ENCODE assay signal across 22 cellular contexts in the genomic region with DNA sequence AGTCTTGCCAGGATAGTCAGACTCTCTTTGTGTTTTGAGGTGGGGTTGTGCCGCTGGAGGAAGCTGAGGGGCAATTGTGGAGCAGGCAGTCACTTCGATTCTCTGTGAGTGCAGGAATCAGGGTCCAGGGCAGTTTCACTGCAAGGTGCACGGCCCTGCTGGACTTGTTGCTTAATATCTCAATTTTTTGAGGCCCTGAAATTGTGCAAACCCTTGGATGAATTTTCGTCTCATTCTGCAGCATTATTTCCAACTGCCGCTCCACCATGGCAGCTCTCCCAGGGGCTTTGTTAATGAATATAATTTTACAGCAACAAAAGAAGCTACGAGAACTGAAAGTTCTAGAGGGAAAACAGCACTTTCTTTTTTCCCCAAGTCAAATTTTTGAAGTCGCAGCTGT.
DNase-seq lines count a peak whose midpoint lies in the region; ATAC-seq and TF ChIP-seq lines count a peak whose summit lies in the region.
"Had no signal": no experiment of that assay in that cellular context is flagged by ENCODE, and none has a peak within 500 bp of the region (broad histone marks: within the 10 kb centered on the region; RNA-seq: fewer than 3 reads in every experiment).

No MANE protein-coding gene starts in this region.

- H3K9me3 ChIP-seq in heart left ventricle (no peaks in the 10 kb centered on the region), esophagus squamous epithelium (no peaks in the 10 kb centered on the region), neural progenitor cell (ENCODE audit: low read depth) (no peaks in the 10 kb centered on the region), vagina (no peaks in the 10 kb centered on the region), PC-9 (ENCODE audit: insufficient read depth, low read depth) (no peaks in the 10 kb centered on the region)
- H3K9me3 ChIP-seq: heart right ventricle, transverse colon had no signal

- TF ChIP-seq CTCF in heart left ventricle (IDR thresholded peaks at IDR 0.05) = no peak
- no peak for TF ChIP-seq CTCF in esophagus squamous epithelium (IDR thresholded peaks at IDR 0.05)
- no peak for TF ChIP-seq CTCF in neural progenitor cell (IDR thresholded peaks at IDR 0.05)
- no peak for TF ChIP-seq CTCF in vagina (IDR thresholded peaks at IDR 0.05)
- TF ChIP-seq CTCF in PC-9 (conservative IDR thresholded peaks at IDR 0.05) = no peak

- WGBS in heart left ventricle, 4 donors = 82 to 87% (median 87%) methylated on average over 7 of the region's 7 CpGs
- 31 to 38% methylated on average over 7 of the region's 7 CpGs for WGBS in esophagus squamous epithelium, 2 donors

- POLR2A ChIA-PET in PC-9 (lab: Charles Lee; ENCODE audit: unreplicated experiment) = no interaction called here

- H3K4me3 ChIP-seq in heart left ventricle (peak overlapping the region in 1 of 12 donors; percentile 17), esophagus squamous epithelium (peak overlapping the region in 2 of 4 donors; percentile 8 to 33), neural progenitor cell (no peak overlapping the region), vagina (no peak overlapping the region), PC-9 (no peak overlapping the region)
- H3K4me3 ChIP-seq: transverse colon had no signal

- BruUV-seq in PC-9 (replicated peaks; lab: Mats Ljungman, UMichigan) = no TSS peak

- H3K4me3 Mint-ChIP-seq in neural progenitor cell = no peak overlapping the region
- H3K4me3 Mint-ChIP-seq: activated CD8-positive, alpha-beta T cell treated with anti-CD3 and anti-CD28 coated beads for 36 hours; activated T-cell treated with anti-CD3 and anti-CD28 coated beads, Interleukin-2, amount 50 U/mL, for 24 hours; effector memory CD8-positive, alpha-beta T cell; stimulated activated naive B cell treated with anti-CD40 and anti-IgM and Interleukin-4, amounts not matched to agents 10 μg/mL and 1 μg/mL and 100 μg/mL, for 72 hours had no signal

- H3K27me3 ChIP-seq in heart left ventricle (no peaks in the 10 kb centered on the region), esophagus squamous epithelium (no peaks in the 10 kb centered on the region), neural progenitor cell (no peaks in the 10 kb centered on the region), vagina (no peaks in the 10 kb centered on the region), PC-9 (ENCODE audit: insufficient read depth, low read depth) (peaks cover 56% of the 10 kb centered on the region)
- H3K27me3 ChIP-seq: heart right ventricle, transverse colon had no signal

- DNase-seq in Right ventricle myocardium inferior (ENCODE audit: missing footprints) = no peak
- DNase-seq in heart left ventricle = no peak
- DNase-seq in esophagus squamous epithelium (lab: John Stamatoyannopoulos, UW) = no peak
- no peak for DNase-seq in neural progenitor cell (ENCODE audit: low spot score)
- peak; percentile 25 to 83 for DNase-seq in vagina (ENCODE audit: extremely low spot score in 2 of 2)
- DNase-seq in PC-9 = no peak
- DNase-seq in NCI-H187 (lab: John Stamatoyannopoulos, UW) = no peak
- DNase-seq in NOMO-1 (lab: John Stamatoyannopoulos, UW; ENCODE audit: unreplicated experiment in 2 of 2) = no peak
- DNase-seq: activated CD8-positive, alpha-beta T cell treated with anti-CD3 and anti-CD28 coated beads for 36 hours; activated naive CD4-positive, alpha-beta T cell treated with Interleukin-2 at 50 U/mL for 16 hours; activated T-cell treated with anti-CD3 and anti-CD28 coated beads, Interleukin-2, amount 50 U/mL, for 24 hours; DND-41; effector memory CD8-positive, alpha-beta T cell; heart right ventricle; NCI-H1092; NCI-H2081; stimulated activated CD4-positive, alpha-beta T cell treated with anti-CD3 and anti-CD28 coated beads, Interleukin-1b, Interleukin-23, amount 100 ng/mL, for 48 hours; stimulated activated naive B cell treated with anti-CD40 and anti-IgM and Interleukin-4, amounts not matched to agents 10 μg/mL and 1 μg/mL and 100 μg/mL, for 72 hours; T1000; transverse colon had no signal

- H3K27ac ChIP-seq in heart left ventricle (peak overlapping the region in 4 of 12 donors; percentile 3 to 35 (median 18)), esophagus squamous epithelium (peak overlapping the region; percentile 43 to 68 (median 53)), neural progenitor cell (no peak overlapping the region), vagina (no peak overlapping the region), PC-9 (no peak overlapping the region)
- H3K27ac ChIP-seq: 22Rv1 had no signal

- peaks cover 66% of the 10 kb centered on the region for H3K4me1 Mint-ChIP-seq in neural progenitor cell

- peaks cover 6% of the 10 kb centered on the region for H3K9me3 Mint-ChIP-seq in neural progenitor cell
- H3K9me3 Mint-ChIP-seq: activated CD8-positive, alpha-beta T cell treated with anti-CD3 and anti-CD28 coated beads for 36 hours; activated T-cell treated with anti-CD3 and anti-CD28 coated beads, Interleukin-2, amount 50 U/mL, for 24 hours; effector memory CD8-positive, alpha-beta T cell; stimulated activated naive B cell treated with anti-CD40 and anti-IgM and Interleukin-4, amounts not matched to agents 10 μg/mL and 1 μg/mL and 100 μg/mL, for 72 hours had no signal

- H3K4me2 ChIP-seq in neural progenitor cell (no peak overlapping the region), PC-9 (no peak overlapping the region)

- H3K4me1 ChIP-seq in heart left ventricle (peaks cover 8 to 29% (median 22%) of the 10 kb centered on the region in 12 donors), esophagus squamous epithelium (peaks cover 17 to 53% (median 36%) of the 10 kb centered on the region in 3 donors), neural progenitor cell (peaks cover 53% of the 10 kb centered on the region), vagina (peaks cover 30% of the 10 kb centered on the region), PC-9 (replicated peaks; ENCODE audit: insufficient read depth) (no peaks in the 10 kb centered on the region)

- intact Hi-C loops in Right ventricle myocardium inferior (cut with DNase I) (no loop called here), heart left ventricle (cut with DNase I) (loop anchor here in 2 of 10 donors (5.0 to 10.0 kb wide), 2 partner anchors 232 to 369 kb away; no protein-coding TSS in a partner anchor), esophagus squamous epithelium (cut with DNase I) (no loop called here), vagina (cut with DNase I) (no loop called here), PC-9 (cut with micrococcal nuclease; ENCODE audit: unreplicated experiment) (no loop called here)

- TF ChIP-seq POLR2A in heart left ventricle (IDR thresholded peaks at IDR 0.05) = no peak
- TF ChIP-seq POLR2A in esophagus squamous epithelium (IDR thresholded peaks at IDR 0.05) = no peak
- no peak for TF ChIP-seq POLR2A in vagina (IDR thresholded peaks at IDR 0.05)

- no peaks in the 10 kb centered on the region for H4K20me1 ChIP-seq in neural progenitor cell (ENCODE audit: low read depth)
- H4K20me1 ChIP-seq in PC-9 (ENCODE audit: insufficient read depth) = no peaks in the 10 kb centered on the region

- H3K36me3 ChIP-seq in heart left ventricle = no peaks in the 10 kb centered on the region
- H3K36me3 ChIP-seq in esophagus squamous epithelium = no peaks in the 10 kb centered on the region
- H3K36me3 ChIP-seq in neural progenitor cell = no peaks in the 10 kb centered on the region
- H3K36me3 ChIP-seq in vagina = no peaks in the 10 kb centered on the region
- H3K36me3 ChIP-seq in PC-9 (ENCODE audit: low read depth) = no peaks in the 10 kb centered on the region
- H3K36me3 ChIP-seq: heart right ventricle, transverse colon had no signal

- H3K36me3 Mint-ChIP-seq in neural progenitor cell = no peaks in the 10 kb centered on the region
- H3K36me3 Mint-ChIP-seq: stimulated activated naive B cell treated with anti-CD40 and anti-IgM and Interleukin-4, amounts not matched to agents 10 μg/mL and 1 μg/mL and 100 μg/mL, for 72 hours had no signal

- CTCF ChIA-PET in PC-9 (lab: Charles Lee) = no interaction called here

- H3F3A ChIP-seq in neural progenitor cell (ENCODE audit: low read depth) (peaks cover 39% of the 10 kb centered on the region), PC-9 (ENCODE audit: insufficient read depth, low read depth) (no peaks in the 10 kb centered on the region)

- H3K27ac Mint-ChIP-seq in neural progenitor cell = peak overlapping the region; percentile 99
- H3K27ac Mint-ChIP-seq: activated CD8-positive, alpha-beta T cell treated with anti-CD3 and anti-CD28 coated beads for 36 hours; activated T-cell treated with anti-CD3 and anti-CD28 coated beads, Interleukin-2, amount 50 U/mL, for 24 hours; effector memory CD8-positive, alpha-beta T cell; stimulated activated naive B cell treated with anti-CD40 and anti-IgM and Interleukin-4, amounts not matched to agents 10 μg/mL and 1 μg/mL and 100 μg/mL, for 72 hours had no signal

- H3K79me2 ChIP-seq in neural progenitor cell (ENCODE audit: low read depth) (no peaks in the 10 kb centered on the region), PC-9 (ENCODE audit: low read depth) (no peaks in the 10 kb centered on the region)

- ATAC-seq in Right ventricle myocardium inferior (peak; percentile 51), heart left ventricle (no peak)
- ATAC-seq: activated CD8-positive, alpha-beta T cell treated with anti-CD3 and anti-CD28 coated beads for 36 hours; effector memory CD8-positive, alpha-beta T cell; SK-N-SH treated with all-trans-retinoic acid at 6 μM for 48 hours; stimulated activated naive B cell treated with anti-CD40 and anti-IgM and Interleukin-4, amounts not matched to agents 10 μg/mL and 1 μg/mL and 100 μg/mL, for 72 hours had no signal

- H3K27me3 Mint-ChIP-seq in neural progenitor cell (ENCODE audit: insufficient read depth, low read depth) = peaks cover 6% of the 10 kb centered on the region

- no peak overlapping the region for H3K9ac ChIP-seq in neural progenitor cell

- H2AFZ ChIP-seq in neural progenitor cell (replicated peaks) = peak overlapping the region; percentile 59
- H2AFZ ChIP-seq in PC-9 = no peak overlapping the region

- no peaks in the 10 kb centered on the region for H3K9me2 ChIP-seq in PC-9 (ENCODE audit: insufficient read depth)

Comparison
In these comparisons a context has a peak if more than half of its experiments do, and no peak if none do; other contexts are left out.
1. DNase-seq: peak in vagina (2 of 2); none in Right ventricle myocardium inferior (single experiment), heart left ventricle (0 of 5), esophagus squamous epithelium (single experiment), neural progenitor cell (single experiment), PC-9 (0 of 2), NCI-H187 (0 of 2) and NOMO-1 (0 of 2).
2. H3K27ac ChIP-seq: peak in esophagus squamous epithelium (4 of 4); none in neural progenitor cell (single experiment), vagina (single experiment) and PC-9 (single experiment).